Comparison of ENCODE assay signal across 16 cellular contexts in genomic region chr1:219876798-219877209, GRCh38. TPM values are rescaled to one million over a fixed set of nuclear protein-coding genes. Genes with fewer than 3 reads are reported as not detected.
DNase-seq lines count a peak whose midpoint lies in the region; ATAC-seq, FAIRE-seq and TF ChIP-seq lines count a peak whose summit lies in the region.
"Had no signal": no experiment of that assay in that cellular context is flagged by ENCODE, and none has a peak within 500 bp of the region (broad histone marks: within the 10 kb centered on the region; RNA-seq: fewer than 3 reads in every experiment).

No MANE protein-coding gene starts in this region.

- no peaks in the 10 kb centered on the region for H3K4me1 Mint-ChIP-seq in naive thymus-derived CD8-positive, alpha-beta T cell
- H3K4me1 Mint-ChIP-seq: activated B cell treated with CpG ODN at 0.5 μM for 24 hours had no signal

- no peak overlapping the region for H3K27ac Mint-ChIP-seq in naive thymus-derived CD8-positive, alpha-beta T cell
- H3K27ac Mint-ChIP-seq: activated B cell treated with CpG ODN at 0.5 μM for 24 hours had no signal

- H3K36me3 ChIP-seq in HEK293 (ENCODE audit: control insufficient read depth in 2 of 2, insufficient read depth in 1 of 2, low read length in 2 of 2) = no peaks in the 10 kb centered on the region
- H3K36me3 ChIP-seq: heart left ventricle had no signal

- DNase-seq in DMS53 treated with DMSO at 0.1 percent for 48 hours (lab: John Stamatoyannopoulos, UW; ENCODE audit: unreplicated experiment) = peak; percentile 3
- peak; percentile 11 for DNase-seq in RCC 7860 (ENCODE audit: low spot score)
- DNase-seq in epithelial cell of proximal tubule (ENCODE audit: low read depth) = no peak
- no peak for DNase-seq in naive thymus-derived CD8-positive, alpha-beta T cell
- DNase-seq in GM03348 (ENCODE audit: low spot score) = no peak
- DNase-seq: activated B cell treated with CpG ODN at 0.5 μM for 24 hours; activated gamma-delta T cell treated with Interleukin-2 at 50 U/mL for 16 hours; heart left ventricle; NCI-H1105; NK-92 treated with Interleukin-12 subunit alpha and Interleukin-12 subunit beta, amount 100 ng/mL, for 24 hours; substantia nigra had no signal

- no peak overlapping the region for H3K4me3 ChIP-seq in HEK293 (ENCODE audit: low read depth, low read length)
- H3K4me3 ChIP-seq in epithelial cell of proximal tubule (ENCODE audit: low read depth, low read length) = no peak overlapping the region
- H3K4me3 ChIP-seq: heart left ventricle had no signal

- no peak overlapping the region for H3K4me3 Mint-ChIP-seq in naive thymus-derived CD8-positive, alpha-beta T cell
- H3K4me3 Mint-ChIP-seq: activated B cell treated with CpG ODN at 0.5 μM for 24 hours had no signal

- ATAC-seq in HG02970 (IDR thresholded peaks at IDR 0.05; ENCODE audit: low FRiP score, unreplicated experiment) = no peak
- no peak for ATAC-seq in GM18519 (IDR thresholded peaks at IDR 0.05; ENCODE audit: low FRiP score, unreplicated experiment)
- ATAC-seq in naive thymus-derived CD8-positive, alpha-beta T cell = no peak
- ATAC-seq: heart left ventricle had no signal

- POLR2A ChIA-PET in HEK293 (lab: Yijun Ruan, JAX) = no interaction called here
- POLR2A ChIA-PET in naive thymus-derived CD8-positive, alpha-beta T cell (lab: Charles Lee) = no interaction called here

- no peaks in the 10 kb centered on the region for H3K9me3 Mint-ChIP-seq in naive thymus-derived CD8-positive, alpha-beta T cell
- H3K9me3 Mint-ChIP-seq: activated B cell treated with CpG ODN at 0.5 μM for 24 hours had no signal

- peaks cover 7 to 15% (median 12%) of the 10 kb centered on the region in 5 donors for H3K27me3 Mint-ChIP-seq in naive thymus-derived CD8-positive, alpha-beta T cell

- no peaks in the 10 kb centered on the region for H3K9me3 ChIP-seq in HEK293 (ENCODE audit: control insufficient read depth, insufficient read depth, low read depth, low read length)
- H3K9me3 ChIP-seq: heart left ventricle had no signal

- H3K36me3 Mint-ChIP-seq in naive thymus-derived CD8-positive, alpha-beta T cell = no peaks in the 10 kb centered on the region

- no peak for FAIRE-seq in RCC 7860 (lab: Jason Lieb, UNC)

- no peaks in the 10 kb centered on the region for H3K4me1 ChIP-seq in HEK293 (ENCODE audit: control insufficient read depth, insufficient read depth, low read length)
- H3K4me1 ChIP-seq: heart left ventricle had no signal

- CTCF ChIA-PET in HEK293 (lab: Yijun Ruan, JAX) = no interaction called here

- H3K27ac ChIP-seq in HEK293 (ENCODE audit: extremely low read depth, low read depth, low read length) = no peak overlapping the region
- H3K27ac ChIP-seq: heart left ventricle had no signal

- TF ChIP-seq CTCF in HEK293 (tag by site-specific recombination; IDR thresholded peaks at IDR 0.05) (no peak), epithelial cell of proximal tubule (conservative IDR thresholded peaks at IDR 0.05; ENCODE audit: low read depth, low read length) (peak; percentile 45)

TF ChIP-seq in HEK293, 187 proteins besides CTCF, POLR2A, EP300 and RAD21:
- TF ChIP-seq ZNF654 (tag by site-specific recombination; IDR thresholded peaks at IDR 0.05; ENCODE audit: low read depth) = peak; percentile 53
- TF ChIP-seq ZNF10 (tag by site-specific recombination; IDR thresholded peaks at IDR 0.05) = no peak
- TF ChIP-seq ZNF513 (tag by site-specific recombination; IDR thresholded peaks at IDR 0.05) = peak; percentile 63
TF ChIP-seq in HEK293: peak in this region for 2.

RNA-seq across cellular contexts. Expression of gene SLC30A10, which starts 51.6 kb away (rescaled TPM):
- total RNA-seq in epithelial cell of proximal tubule = 0.12 TPM in 1 of 2 replicates, not detected in the other
- not detected for total RNA-seq in naive thymus-derived CD8-positive, alpha-beta T cell
- polyA plus RNA-seq in naive thymus-derived CD8-positive, alpha-beta T cell = not detected
- total RNA-seq: lung microvascular endothelial cell, posterior vena cava had no signal

Comparison
In these comparisons a context has a peak if more than half of its experiments do, and no peak if none do; other contexts are left out.
1. DNase-seq: peak in DMS53 treated with DMSO at 0.1 percent for 48 hours (single experiment) and RCC 7860 (single experiment); none in epithelial cell of proximal tubule (single experiment), naive thymus-derived CD8-positive, alpha-beta T cell (0 of 10) and GM03348 (single experiment).